ENCODE assay signal across 8 cellular contexts in genomic region chr11:117180661-117181585, GRCh38. TPM values are rescaled to one million over a fixed set of nuclear protein-coding genes. Genes with fewer than 3 reads are reported as not detected.
DNase-seq lines count a peak whose midpoint lies in the region; ATAC-seq and TF ChIP-seq lines count a peak whose summit lies in the region.

No MANE protein-coding gene starts in this region.

- TF ChIP-seq CTCF in AG09319 (IDR thresholded peaks at IDR 0.05; ENCODE audit: low read depth, low read length) (peak; percentile 69), fibroblast of mammary gland (conservative IDR thresholded peaks at IDR 0.05; ENCODE audit: control insufficient read depth, insufficient read depth, low read depth, low read length) (peak; percentile 89), nephron progenitor cell (IDR thresholded peaks at IDR 0.05) (peak; percentile 43)

- DNase-seq in AG09319 (ENCODE audit: extremely low read depth, low read depth) (no peak), GM19238 (ENCODE audit: insufficient read length, low spot score) (peak; percentile 51), NOMO-1 (lab: John Stamatoyannopoulos, UW; ENCODE audit: unreplicated experiment in 2 of 2) (peak; percentile 53 to 73), fibroblast of mammary gland (ENCODE audit: low read depth) (peak; percentile 82), nephron progenitor cell (peak; percentile 58), superior temporal gyrus (ENCODE audit: extremely low spot score) (peak; percentile 80)
- DNase-seq in activated T-cell treated with anti-CD3 and anti-CD28 coated beads, Interleukin-2, amount 50 U/mL, for 4 hours, result peak; percentile 33

- ATAC-seq in activated T-cell treated with anti-CD3 and anti-CD28 coated beads, Interleukin-2, amount 50 U/mL, for 4 hours, result peak in 1 of 2 donors; percentile 27
- no peak for ATAC-seq in HG03342 (IDR thresholded peaks at IDR 0.05; ENCODE audit: unreplicated experiment)

- no peaks in the 10 kb centered on the region for H3K9me3 Mint-ChIP-seq in activated T-cell treated with anti-CD3 and anti-CD28 coated beads, Interleukin-2, amount 50 U/mL, for 4 hours
- H3K9me3 Mint-ChIP-seq in nephron progenitor cell, result no peaks in the 10 kb centered on the region

- no peaks in the 10 kb centered on the region for H3K27me3 Mint-ChIP-seq in activated T-cell treated with anti-CD3 and anti-CD28 coated beads, Interleukin-2, amount 50 U/mL, for 4 hours (ENCODE audit: low read depth)
- peaks cover 7% of the 10 kb centered on the region for H3K27me3 Mint-ChIP-seq in nephron progenitor cell (ENCODE audit: low read depth, poor library complexity)

- H3K4me3 ChIP-seq in fibroblast of mammary gland (ENCODE audit: control insufficient read depth, low read depth, low read length), result no peak overlapping the region

- peak overlapping the region; percentile 93 for H3K4me3 Mint-ChIP-seq in activated T-cell treated with anti-CD3 and anti-CD28 coated beads, Interleukin-2, amount 50 U/mL, for 4 hours
- H3K4me3 Mint-ChIP-seq in nephron progenitor cell, result peak overlapping the region; percentile 97

- peaks cover 31% of the 10 kb centered on the region for H3K4me1 Mint-ChIP-seq in activated T-cell treated with anti-CD3 and anti-CD28 coated beads, Interleukin-2, amount 50 U/mL, for 4 hours (ENCODE audit: low read depth)
- peaks cover 37% of the 10 kb centered on the region for H3K4me1 Mint-ChIP-seq in nephron progenitor cell

- H3K36me3 Mint-ChIP-seq in activated T-cell treated with anti-CD3 and anti-CD28 coated beads, Interleukin-2, amount 50 U/mL, for 4 hours (ENCODE audit: insufficient read depth), result no peaks in the 10 kb centered on the region
- H3K36me3 Mint-ChIP-seq in nephron progenitor cell (ENCODE audit: low read depth), result peaks cover 15% of the 10 kb centered on the region

- H3K27ac Mint-ChIP-seq in nephron progenitor cell, result peak overlapping the region; percentile 69

RNA-seq across cellular contexts. Expression of gene SIDT2, which starts 2.4 kb away (rescaled TPM):
- 10 to 100 TPM; 11.1 to 15.4 (median 12.9) TPM for total RNA-seq in activated T-cell treated with anti-CD3 and anti-CD28 coated beads, Interleukin-2, amount 50 U/mL, for 4 hours

RNA-seq across cellular contexts. Expression of gene TAGLN, which starts 18.2 kb away (rescaled TPM):
- total RNA-seq in activated T-cell treated with anti-CD3 and anti-CD28 coated beads, Interleukin-2, amount 50 U/mL, for 4 hours, result 1 to 10 TPM; 2.5 to 3.9 (median 3.2) TPM

RNA-seq across cellular contexts. Expression of gene PAFAH1B2, which starts 36.8 kb away (rescaled TPM):
- 10 to 100 TPM; 73.9 to 81.2 (median 80.0) TPM for total RNA-seq in activated T-cell treated with anti-CD3 and anti-CD28 coated beads, Interleukin-2, amount 50 U/mL, for 4 hours

RNA-seq across cellular contexts. Expression of gene PCSK7, which starts 51.0 kb away (rescaled TPM):
- 100 to 1,000 TPM; 112 to 139 (median 123) TPM for total RNA-seq in activated T-cell treated with anti-CD3 and anti-CD28 coated beads, Interleukin-2, amount 50 U/mL, for 4 hours

RNA-seq across cellular contexts. Expression of gene RNF214, which starts 51.5 kb away (rescaled TPM):
- total RNA-seq in activated T-cell treated with anti-CD3 and anti-CD28 coated beads, Interleukin-2, amount 50 U/mL, for 4 hours, result 10 to 100 TPM; 16.2 to 17.9 (median 16.9) TPM
